Comparison of ENCODE assay signal across 27 cellular contexts in the genomic region with DNA sequence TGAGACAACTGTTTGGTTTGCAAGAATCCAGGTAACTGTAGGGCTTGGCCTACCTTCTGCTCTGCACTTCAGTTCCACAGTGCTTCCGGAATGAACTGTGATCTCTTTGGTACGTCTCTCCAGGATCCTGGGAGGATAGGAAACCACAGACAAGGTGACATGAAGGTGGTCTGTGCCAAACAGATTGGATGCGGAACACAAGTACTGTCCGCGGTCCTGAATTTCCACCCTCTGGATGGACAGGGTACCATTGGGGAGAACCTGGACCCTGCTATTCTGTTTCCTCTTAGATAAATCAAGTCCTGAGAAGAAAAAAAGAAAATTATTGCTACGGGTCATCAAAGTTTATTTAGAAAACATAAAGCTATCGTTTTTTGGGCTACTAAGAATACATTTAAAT. TPM values are rescaled to one million over a fixed set of nuclear protein-coding genes. Genes with fewer than 3 reads are reported as not detected.
DNase-seq lines count a peak whose midpoint lies in the region; ATAC-seq and TF ChIP-seq lines count a peak whose summit lies in the region.
"Had no signal": no experiment of that assay in that cellular context is flagged by ENCODE, and none has a peak within 500 bp of the region (broad histone marks: within the 10 kb centered on the region; RNA-seq: fewer than 3 reads in every experiment).

No MANE protein-coding gene starts in this region.

- H3K9me3 Mint-ChIP-seq in CD14-positive monocyte (peaks cover 0 to 8% (median 3%) of the 10 kb centered on the region in 7 donors), T-cell (peaks cover 0 to 5% (median 0%) of the 10 kb centered on the region in 3 donors)
- H3K9me3 Mint-ChIP-seq: central memory CD8-positive, alpha-beta T cell; natural killer cell had no signal

- peaks cover 17% of the 10 kb centered on the region for H3K4me1 Mint-ChIP-seq in CD14-positive monocyte
- H3K4me1 Mint-ChIP-seq in T-cell = no peaks in the 10 kb centered on the region
- H3K4me1 Mint-ChIP-seq: central memory CD8-positive, alpha-beta T cell; natural killer cell; stimulated activated naive CD8-positive, alpha-beta T cell treated with anti-CD3 and anti-CD28 coated beads, Interleukin-15, amount 100 ng/mL, for 72 hours had no signal

- no peaks in the 10 kb centered on the region for H3K27me3 ChIP-seq in mesendoderm (ENCODE audit: insufficient read depth, low read length, poor library complexity)
- H3K27me3 ChIP-seq: adrenal gland, BE2C had no signal

- H3K18ac ChIP-seq in mesendoderm (ENCODE audit: low read length) = no peak overlapping the region

- WGBS in mesendoderm (ENCODE audit: extremely low coverage, insufficient coverage, low lambda C conversion rate) = no CpG with 5 or more reads among the region's 7 CpGs

- no peaks in the 10 kb centered on the region for H3K79me2 ChIP-seq in mesendoderm (ENCODE audit: control insufficient read depth, insufficient read depth, low read length)

- H3K27ac Mint-ChIP-seq in CD14-positive monocyte (no peak overlapping the region), T-cell (no peak overlapping the region)
- H3K27ac Mint-ChIP-seq: natural killer cell; stimulated activated naive CD8-positive, alpha-beta T cell treated with anti-CD3 and anti-CD28 coated beads, Interleukin-15, amount 100 ng/mL, for 72 hours; type B pancreatic cell had no signal

- H3K36me3 Mint-ChIP-seq in CD14-positive monocyte = no peaks in the 10 kb centered on the region
- H3K36me3 Mint-ChIP-seq in T-cell = no peaks in the 10 kb centered on the region
- H3K36me3 Mint-ChIP-seq: natural killer cell, type B pancreatic cell had no signal

- CTCF ChIA-PET in T-cell (lab: Charles Lee) = no interaction called here

- no peak overlapping the region for H3K27ac ChIP-seq in mesendoderm (ENCODE audit: low read depth, low read length)
- H3K27ac ChIP-seq: adrenal gland, heart left ventricle, skin epidermis had no signal

- no peak overlapping the region for H3K23ac ChIP-seq in mesendoderm (ENCODE audit: low read length)

- DNase-seq in ELR (ENCODE audit: low read depth) (peak; percentile 19), NB4 (ENCODE audit: low read depth) (peak; percentile 30), ecto neural progenitor cell (ENCODE audit: low spot score) (peak; percentile 52), mesendoderm (peak; percentile 39), CD14-positive monocyte (ENCODE audit: low spot score) (no peak), T-cell (no peak)
- no peak for DNase-seq in central memory CD4-positive, alpha-beta T cell
- DNase-seq: activated CD4-positive, alpha-beta T cell treated with anti-CD3 and anti-CD28 coated beads, Interleukin-2, amount 50 U/mL, for 1 hour; activated CD8-positive, alpha-beta memory T cell treated with anti-CD3 and anti-CD28 coated beads, Interleukin-2, amount 50 U/mL, for 48 hours; activated gamma-delta T cell; adrenal gland; BE2C; effector CD8-positive, alpha-beta T cell; heart left ventricle; mesenchymal stem cell; natural killer cell; NCI-H187; stimulated activated CD4-positive, alpha-beta T cell treated with anti-CD3 and anti-CD28 coated beads, Interleukin-4, amount 100 ng/mL, for 1 hour; stimulated activated naive CD8-positive, alpha-beta T cell treated with anti-CD3 and anti-CD28 coated beads, Interleukin-15, amount 100 ng/mL, for 72 hours; T-helper 1 cell had no signal

- no peak overlapping the region for H2AK5ac ChIP-seq in mesendoderm (ENCODE audit: low read length)

- no peak overlapping the region for H4K5ac ChIP-seq in mesendoderm (ENCODE audit: low read length)

- no peak overlapping the region for H2BK5ac ChIP-seq in mesendoderm (ENCODE audit: low read length)

- H3K36me3 ChIP-seq in mesendoderm (ENCODE audit: control insufficient read depth, insufficient read depth, low read length) = no peaks in the 10 kb centered on the region
- H3K36me3 ChIP-seq: adrenal gland, BE2C, heart left ventricle had no signal

- H3K4me3 ChIP-seq in NB4 (ENCODE audit: low read depth, low read length) = no peak overlapping the region
- H3K4me3 ChIP-seq in mesendoderm (ENCODE audit: low read length) = no peak overlapping the region
- H3K4me3 ChIP-seq: adrenal gland, heart left ventricle, skin epidermis had no signal

- intact Hi-C loops in CD14-positive monocyte (cut with micrococcal nuclease) = loop anchor here in 1 of 2 donors (10.0 kb wide), 2 partner anchors 391 to 471 kb away; no protein-coding TSS in a partner anchor

- H3K4me3 Mint-ChIP-seq in CD14-positive monocyte (no peak overlapping the region), T-cell (no peak overlapping the region)
- H3K4me3 Mint-ChIP-seq: central memory CD8-positive, alpha-beta T cell; natural killer cell; stimulated activated naive CD8-positive, alpha-beta T cell treated with anti-CD3 and anti-CD28 coated beads, Interleukin-15, amount 100 ng/mL, for 72 hours; type B pancreatic cell had no signal

- no peak overlapping the region for H3K4ac ChIP-seq in mesendoderm (ENCODE audit: low read depth, low read length)

- H3K27me3 Mint-ChIP-seq in CD14-positive monocyte (ENCODE audit: low read depth in 3 of 3) (peaks cover 0 to 2% (median 2%) of the 10 kb centered on the region in 3 donors), T-cell (peaks cover 8 to 18% of the 10 kb centered on the region in 2 donors)
- H3K27me3 Mint-ChIP-seq: type B pancreatic cell had no signal

- no peak overlapping the region for H3K56ac ChIP-seq in mesendoderm (ENCODE audit: low read length)

- POLR2A ChIA-PET in T-cell (lab: Charles Lee) = no interaction called here

- H3K4me1 ChIP-seq in mesendoderm (ENCODE audit: control insufficient read depth, low read depth, low read length) = peaks cover 2% of the 10 kb centered on the region
- H3K4me1 ChIP-seq: adrenal gland, BE2C, Caco-2 had no signal

- H4K8ac ChIP-seq in mesendoderm (ENCODE audit: low read depth, low read length) = no peak overlapping the region

- no peak overlapping the region for H2BK15ac ChIP-seq in mesendoderm (replicated peaks; ENCODE audit: low read depth)

- H3K9ac ChIP-seq in mesendoderm (ENCODE audit: low read length) = no peak overlapping the region

- no peaks in the 10 kb centered on the region for H3K79me1 ChIP-seq in mesendoderm (ENCODE audit: low read length)

- TF ChIP-seq POLR2A in NB4 (IDR thresholded peaks at IDR 0.05; ENCODE audit: extremely low read depth, insufficient read length) = no peak

- no peak for ATAC-seq in T-cell (replicated peaks in 1 of 4)
- ATAC-seq: heart left ventricle; natural killer cell; stimulated activated naive CD8-positive, alpha-beta T cell treated with anti-CD3 and anti-CD28 coated beads, Interleukin-15, amount 100 ng/mL, for 72 hours had no signal

- TF ChIP-seq CTCF in NB4 (IDR thresholded peaks at IDR 0.05; ENCODE audit: low read depth, low read length) (no peak), CD14-positive monocyte (IDR thresholded peaks at IDR 0.05) (no peak)

- H3K4me2 ChIP-seq in mesendoderm (ENCODE audit: low read length) = no peak overlapping the region

- no peak overlapping the region for H2BK120ac ChIP-seq in mesendoderm (ENCODE audit: low read depth, low read length)

RNA-seq across cellular contexts. Expression of gene IGSF10, which starts 17.3 kb away (rescaled TPM):
- polyA plus RNA-seq in mesendoderm (2013, experiment 1 of 2) = 0.74 TPM
- polyA plus RNA-seq in mesendoderm (2013, experiment 2 of 2) = 0.62 TPM
- under 1 TPM in 1 of 2 donors, not detected in 1; 0.05 TPM for polyA plus RNA-seq in CD14-positive monocyte
- total RNA-seq in T-cell = under 1 TPM in 3 of 5 donors, not detected in 2; 0.03 to 0.15 (median 0.09) TPM

RNA-seq across cellular contexts. Expression of gene P2RY12, which starts 59.0 kb away (rescaled TPM):
- not detected for polyA plus RNA-seq in mesendoderm (2013, experiment 1 of 2)
- not detected for polyA plus RNA-seq in mesendoderm (2013, experiment 2 of 2)
- polyA plus RNA-seq in CD14-positive monocyte = 1 to 10 TPM; 2.7 to 3.0 TPM
- total RNA-seq in T-cell = under 1 TPM in 1 of 5 donors, not detected in 4; 0.51 TPM
- total RNA-seq: Caco-2, G401, NCI-H460 had no signal
- polyA plus RNA-seq: keratinocyte had no signal

Comparison
In these comparisons a context has a peak if more than half of its experiments do, and no peak if none do; other contexts are left out.
1. DNase-seq: peak in ELR (single experiment), NB4 (single experiment), ecto neural progenitor cell (single experiment) and mesendoderm (single experiment); none in CD14-positive monocyte (single experiment), central memory CD4-positive, alpha-beta T cell (single experiment) and T-cell (0 of 34).